9 cellular contexts compared by ENCODE assay signal in genomic region chr14:70833884-70834283, GRCh38. TPM values are rescaled to one million over a fixed set of nuclear protein-coding genes. Genes with fewer than 3 reads are reported as not detected.
"Had no signal": no experiment of that assay in that cellular context is flagged by ENCODE, and none has a peak within 500 bp of the region (broad histone marks: within the 10 kb centered on the region; RNA-seq: fewer than 3 reads in every experiment).

No MANE protein-coding gene starts in this region.

- H3K36me3 ChIP-seq: HAP-1 had no signal

- H3K4me3 ChIP-seq: GM23248, HAP-1 had no signal

- H3K9me3 ChIP-seq: HAP-1 had no signal

- H2AFZ ChIP-seq: GM23248 had no signal

- H3K9ac ChIP-seq: GM23248, KMS-11 had no signal

- DNase-seq: GM23248, GOT3, H7, IMR-90, Karpas-422, KBM-7 had no signal

- H3K27ac ChIP-seq: GM23248, KMS-11 had no signal

- H3K4me2 ChIP-seq: KMS-11 had no signal

- H3K4me1 ChIP-seq: HAP-1 had no signal

- ATAC-seq: HCT116 had no signal

RNA-seq across cellular contexts. Expression of gene MAP3K9, which starts 24.6 kb away (rescaled TPM):
- total RNA-seq: GM23248 had no signal
